14 cellular contexts compared by ENCODE assay signal in genomic region chr6:92710048-92710447, GRCh38.
DNase-seq lines count a peak whose midpoint lies in the region; ATAC-seq lines count a peak whose summit lies in the region.
"Had no signal": no experiment of that assay in that cellular context is flagged by ENCODE, and none has a peak within 500 bp of the region (broad histone marks: within the 10 kb centered on the region; RNA-seq: fewer than 3 reads in every experiment).

No MANE protein-coding gene starts in this region.

- DNase-seq in HuH-7 (ENCODE audit: low spot score) (no peak), AG20443 (ENCODE audit: low spot score) (no peak), T-helper 2 cell (no peak)
- DNase-seq: activated CD4-positive, CD25-positive, alpha-beta regulatory T cell; activated CD8-positive, alpha-beta memory T cell treated with anti-CD3 and anti-CD28 coated beads, Interleukin-2, amount 10 ng/mL, durations not matched to agents 7 days and 5 days; mammary epithelial cell; NCI-H1105; nephron progenitor cell; T-helper 1 cell had no signal

- ATAC-seq in GM18511 (IDR thresholded peaks at IDR 0.05; ENCODE audit: unreplicated experiment), result peak; percentile 77
- peak; percentile 79 for ATAC-seq in GM21526 (IDR thresholded peaks at IDR 0.05; ENCODE audit: low FRiP score, unreplicated experiment)
- ATAC-seq in HG02970 (IDR thresholded peaks at IDR 0.05; ENCODE audit: low FRiP score, unreplicated experiment), result peak; percentile 78
- ATAC-seq in HG03469 (IDR thresholded peaks at IDR 0.05; ENCODE audit: unreplicated experiment), result peak; percentile 78
- no peak for ATAC-seq in GM19395 (IDR thresholded peaks at IDR 0.05; ENCODE audit: unreplicated experiment)
- ATAC-seq: activated CD8-positive, alpha-beta memory T cell treated with anti-CD3 and anti-CD28 coated beads, Interleukin-2, amount 10 ng/mL, durations not matched to agents 7 days and 5 days had no signal
